ENCODE assay signal across 1 cellular context in the genomic region with DNA sequence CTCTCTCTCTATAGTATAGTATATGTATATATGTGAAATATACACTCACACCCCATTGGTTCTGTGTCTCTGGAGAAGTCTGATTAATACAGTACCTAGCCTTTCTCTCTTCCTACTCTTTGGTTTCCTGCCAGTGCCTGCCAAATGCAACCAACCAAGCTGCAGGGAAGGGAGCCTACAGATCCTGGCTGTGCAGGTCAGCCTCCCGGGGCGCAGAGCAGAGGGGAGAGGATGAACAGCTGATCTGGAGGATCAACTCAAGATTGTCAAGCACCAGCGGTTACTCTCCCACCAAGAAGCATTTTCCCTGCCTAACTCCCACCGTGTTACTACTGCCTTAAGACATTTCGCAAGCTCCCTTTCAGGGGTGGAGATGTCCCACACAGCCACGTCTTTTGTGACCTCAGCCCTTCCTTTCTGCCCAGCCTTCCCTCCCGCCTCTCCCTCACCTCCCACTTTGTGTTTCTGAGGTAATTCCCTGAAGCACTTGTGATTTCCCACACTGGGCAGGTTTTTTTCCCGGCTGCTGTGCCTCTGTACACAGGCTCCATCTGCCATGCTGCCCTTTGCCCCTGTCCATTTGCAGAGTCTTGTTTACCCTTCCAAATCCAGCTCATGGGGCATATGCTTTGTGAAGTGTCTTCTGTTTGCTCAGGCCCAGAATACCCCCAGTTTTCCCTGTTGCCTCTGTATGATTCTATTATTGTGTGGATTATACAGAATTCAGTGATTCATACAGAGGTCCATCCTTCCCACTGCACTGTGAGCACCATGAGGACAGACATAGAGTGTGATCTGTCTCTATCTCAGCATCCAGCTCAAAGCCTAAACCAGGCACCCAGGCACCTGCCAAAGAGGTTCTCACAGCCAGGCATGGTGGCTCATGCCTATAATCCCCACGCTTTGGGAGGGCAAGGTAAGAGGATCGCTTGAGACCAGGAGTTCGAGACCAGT.
TF ChIP-seq lines count a peak whose summit lies in the region.

No MANE protein-coding gene starts in this region.

TF ChIP-seq in HEK293, 187 proteins besides CTCF, POLR2A, EP300 and RAD21 (continued from another document):
- TF ChIP-seq ZNF639 (tag by site-specific recombination; IDR thresholded peaks at IDR 0.05) (no peak), ZNF311 (tag by site-specific recombination; IDR thresholded peaks at IDR 0.05; ENCODE audit: borderline replicate concordance) (no peak), PRDM2 (tag by site-specific recombination; IDR thresholded peaks at IDR 0.05; ENCODE audit: borderline replicate concordance) (no peak), ZNF514 (tag by site-specific recombination; IDR thresholded peaks at IDR 0.05) (no peak), SCRT1 (tag by site-specific recombination; IDR thresholded peaks at IDR 0.05; ENCODE audit: borderline replicate concordance) (no peak), WT1 (tag by site-specific recombination; IDR thresholded peaks at IDR 0.05) (no peak), ZNF776 (tag by site-specific recombination; IDR thresholded peaks at IDR 0.05; ENCODE audit: borderline replicate concordance) (no peak), ZNF404 (tag by site-specific recombination; IDR thresholded peaks at IDR 0.05) (no peak), ZNF148 (tag by site-specific recombination; IDR thresholded peaks at IDR 0.05; ENCODE audit: borderline replicate concordance) (no peak), ZBTB11 (tag by site-specific recombination; conservative IDR thresholded peaks at IDR 0.05; ENCODE audit: low read depth) (no peak), ZBTB48 (tag by site-specific recombination; IDR thresholded peaks at IDR 0.05) (no peak), ZFP3 (tag by site-specific recombination; IDR thresholded peaks at IDR 0.05; ENCODE audit: low read depth) (no peak), ZNF433 (tag by site-specific recombination; IDR thresholded peaks at IDR 0.05; ENCODE audit: low read depth) (no peak)
- TF ChIP-seq, protein P1, sequence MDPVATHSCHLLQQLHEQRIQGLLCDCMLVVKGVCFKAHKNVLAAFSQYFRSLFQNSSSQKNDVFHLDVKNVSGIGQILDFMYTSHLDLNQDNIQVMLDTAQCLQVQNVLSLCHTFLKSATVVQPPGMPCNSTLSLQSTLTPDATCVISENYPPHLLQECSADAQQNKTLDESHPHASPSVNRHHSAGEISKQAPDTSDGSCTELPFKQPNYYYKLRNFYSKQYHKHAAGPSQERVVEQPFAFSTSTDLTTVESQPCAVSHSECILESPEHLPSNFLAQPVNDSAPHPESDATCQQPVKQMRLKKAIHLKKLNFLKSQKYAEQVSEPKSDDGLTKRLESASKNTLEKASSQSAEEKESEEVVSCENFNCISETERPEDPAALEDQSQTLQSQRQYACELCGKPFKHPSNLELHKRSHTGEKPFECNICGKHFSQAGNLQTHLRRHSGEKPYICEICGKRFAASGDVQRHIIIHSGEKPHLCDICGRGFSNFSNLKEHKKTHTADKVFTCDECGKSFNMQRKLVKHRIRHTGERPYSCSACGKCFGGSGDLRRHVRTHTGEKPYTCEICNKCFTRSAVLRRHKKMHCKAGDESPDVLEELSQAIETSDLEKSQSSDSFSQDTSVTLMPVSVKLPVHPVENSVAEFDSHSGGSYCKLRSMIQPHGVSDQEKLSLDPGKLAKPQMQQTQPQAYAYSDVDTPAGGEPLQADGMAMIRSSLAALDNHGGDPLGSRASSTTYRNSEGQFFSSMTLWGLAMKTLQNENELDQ (tag by site-specific recombination; IDR thresholded peaks at IDR 0.05; ENCODE audit: low read depth): no peak
